9 cellular contexts compared by ENCODE assay signal in genomic region chr2:23533014-23533730, GRCh38.
DNase-seq lines count a peak whose midpoint lies in the region; ATAC-seq and TF ChIP-seq lines count a peak whose summit lies in the region.
"Had no signal": no experiment of that assay in that cellular context is flagged by ENCODE, and none has a peak within 500 bp of the region (broad histone marks: within the 10 kb centered on the region; RNA-seq: fewer than 3 reads in every experiment).

No MANE protein-coding gene starts in this region.

- H3K4me3 ChIP-seq in Panc1 (ENCODE audit: low read depth in 2 of 2, low read length in 2 of 2) (no peak overlapping the region), lower lobe of right lung (no peak overlapping the region)

- H3K27me3 ChIP-seq in Panc1 (ENCODE audit: control insufficient read depth, insufficient read depth, low read length) = no peaks in the 10 kb centered on the region
- no peaks in the 10 kb centered on the region for H3K27me3 ChIP-seq in layer of hippocampus (ENCODE audit: control insufficient read depth, insufficient read depth, low read length)
- H3K27me3 ChIP-seq in lower lobe of right lung (ENCODE audit: low read depth) = no peaks in the 10 kb centered on the region

- ATAC-seq in Panc1 (0 out of 2 replicates have a peak, but pooled peaks have one; percentile 18), HG03175 (IDR thresholded peaks at IDR 0.05; ENCODE audit: unreplicated experiment) (no peak), lower lobe of right lung (no peak), HG02885 (IDR thresholded peaks at IDR 0.05; ENCODE audit: poor library complexity, unreplicated experiment) (no peak)

- H3K36me3 ChIP-seq in Panc1 (ENCODE audit: control insufficient read depth, insufficient read depth, low read length) (no peaks in the 10 kb centered on the region), lower lobe of right lung (no peaks in the 10 kb centered on the region)

- CTCF ChIA-PET in Panc1 (lab: Charles Lee) = no interaction called here

- H3K4me1 ChIP-seq in Panc1 (ENCODE audit: control insufficient read depth, insufficient read depth, low read length) (peaks cover 4% of the 10 kb centered on the region; the same call in 1 of the 2 replicates), lower lobe of right lung (no peaks in the 10 kb centered on the region)

- BruUV-seq in Panc1 (replicated peaks; lab: Mats Ljungman, UMichigan) = no TSS peak

- H3K9me3 ChIP-seq in Panc1 (ENCODE audit: control insufficient read depth, insufficient read depth, low read depth, low read length) = no peaks in the 10 kb centered on the region
- H3K9me3 ChIP-seq in lower lobe of right lung = no peaks in the 10 kb centered on the region

- intact Hi-C loops in Panc1 (cut with micrococcal nuclease; ENCODE audit: unreplicated experiment) (no loop called here), lower lobe of right lung (cut with DNase I) (no loop called here)

- DNase-seq in stimulated activated CD4-positive, alpha-beta T cell treated with anti-CD3 and anti-CD28 coated beads, Interleukin-4, amount 100 ng/mL, for 24 hours = peak; percentile 7
- DNase-seq in stimulated activated CD4-positive, alpha-beta T cell treated with anti-CD3 and anti-CD28 coated beads, Interleukin-4, amount 100 ng/mL, for 1 hour = no peak
- DNase-seq in Panc1 (ENCODE audit: low read depth, low spot score) (no peak), C1 segment of cervical spinal cord (lab: John Stamatoyannopoulos, UW) (no peak), lower lobe of right lung (no peak)
- DNase-seq: islet precursor cell had no signal

- no peak for TF ChIP-seq CTCF in Panc1 (IDR thresholded peaks at IDR 0.05)
- TF ChIP-seq CTCF in lower lobe of right lung (IDR thresholded peaks at IDR 0.05) = no peak

- POLR2A ChIA-PET in Panc1 (lab: Charles Lee) = no interaction called here

- H3K27ac ChIP-seq in Panc1 (ENCODE audit: low read length) (no peak overlapping the region), layer of hippocampus (ENCODE audit: low read depth, low read length) (peak overlapping the region; percentile 3), lower lobe of right lung (no peak overlapping the region)

- in situ Hi-C loops in Panc1 (cut with HindIII; ENCODE audit: low pct_unique_long_range_greater_than_20kb, low sequenced_read_pairs) = no loop called here
